In the genomic region with DNA sequence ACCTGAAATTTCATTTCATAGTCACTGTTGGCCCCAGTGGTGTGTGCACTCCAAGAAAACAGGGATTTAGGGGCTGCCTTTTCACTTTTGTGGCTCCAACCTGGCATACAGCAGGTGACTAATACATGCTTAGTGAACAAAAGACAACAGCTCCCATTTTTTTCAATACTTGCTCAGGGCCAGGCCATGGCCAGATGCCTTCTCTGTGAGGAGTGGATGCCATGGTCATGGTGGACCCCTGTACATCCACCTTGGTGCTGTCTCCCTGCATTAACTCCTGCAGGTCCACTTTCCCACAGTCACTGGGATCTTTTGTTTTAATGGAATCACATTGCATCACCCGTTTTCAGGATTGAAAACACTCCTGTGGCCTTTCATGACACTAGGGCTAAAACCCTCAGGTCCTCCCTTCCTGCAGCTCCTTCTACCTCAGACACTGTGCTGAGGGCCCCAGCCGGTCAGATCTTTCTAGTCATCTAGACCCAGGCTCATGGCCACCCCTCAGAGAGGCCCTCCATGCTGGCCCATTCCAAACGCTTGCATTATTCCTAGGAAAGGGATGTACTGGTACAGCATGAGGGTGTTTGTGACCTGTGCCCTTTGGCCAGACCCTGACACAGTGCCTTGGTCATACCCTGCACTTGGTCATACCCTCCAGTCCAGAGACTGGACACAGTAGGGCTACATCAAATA, we compare ENCODE assay signal across 9 cellular contexts. TPM values are rescaled to one million over a fixed set of nuclear protein-coding genes. Genes with fewer than 3 reads are reported as not detected.
A peak's percentile ranks its signal among the peaks of the same experiment; 100 is the strongest.
DNase-seq lines count a peak whose midpoint lies in the region; ATAC-seq, FAIRE-seq and TF ChIP-seq lines count a peak whose summit lies in the region.
"Had no signal": no experiment of that assay in that cellular context is flagged by ENCODE, and none has a peak within 500 bp of the region (broad histone marks: within the 10 kb centered on the region; RNA-seq: fewer than 3 reads in every experiment).

No MANE protein-coding gene starts in this region.

- no peak overlapping the region for H4K91ac ChIP-seq in mesenchymal stem cell (ENCODE audit: low read length)

- H3K4me1 ChIP-seq in right atrium auricular region (peaks cover 0 to 22% of the 10 kb centered on the region in 2 donors), K562 (replicated peaks in 1 of 2; ENCODE audit: control insufficient read depth in 2 of 2, insufficient read depth in 2 of 2, low read length in 2 of 2) (peaks cover 16 to 39% of the 10 kb centered on the region in 2 experiments; a peak in 4 of 5 replicates), mesenchymal stem cell (ENCODE audit: control insufficient read depth, insufficient read depth, low read depth, low read length) (peaks cover 14% of the 10 kb centered on the region), uterus (peaks cover 0 to 15% of the 10 kb centered on the region in 2 donors)

- CTCF ChIA-PET in K562 (lab: Yijun Ruan, JAX; ENCODE audit: low intra/inter-chr PET ratio) = no interaction called here

- no peak for FAIRE-seq in K562 (lab: Jason Lieb, UNC)
- no peak for FAIRE-seq in HTR-8/SVneo (lab: Jason Lieb, UNC)

- no peak for TF ChIP-seq EP300 in K562 (IDR thresholded peaks at IDR 0.05; ENCODE audit: low read length)

- H3K27ac ChIP-seq in right atrium auricular region = peak overlapping the region in 1 of 2 donors; percentile 89
- H3K27ac ChIP-seq in K562 (ENCODE audit: extremely low read depth, low read depth, low read length) = peak overlapping the region; percentile 90
- no peak overlapping the region for H3K27ac ChIP-seq in mesenchymal stem cell (ENCODE audit: low read length, poor library complexity, severe bottlenecking)
- peak overlapping the region; percentile 62 to 82 for H3K27ac ChIP-seq in uterus

- H3K9ac ChIP-seq in K562 (ENCODE audit: insufficient read depth in 1 of 2, low read depth in 2 of 2, low read length in 2 of 2) (peak overlapping the region; percentile 93; a peak in 3 of 4 replicates), mesenchymal stem cell (ENCODE audit: low read length) (peak overlapping the region; percentile 94)

- TF ChIP-seq CTCF in right atrium auricular region (IDR thresholded peaks at IDR 0.05) (no peak), K562 (IDR thresholded peaks at IDR 0.05 in 2 of 3, conservative IDR thresholded peaks at IDR 0.05 in 1 of 3; ENCODE audit: insufficient read depth in 2 of 3, low read depth in 1 of 3, low read length in 3 of 3) (no peak), uterus (IDR thresholded peaks at IDR 0.05) (no peak)

- no peak overlapping the region for H3K23ac ChIP-seq in mesenchymal stem cell (ENCODE audit: low read length in 2 of 2)

- H3K4me3 ChIP-seq in right atrium auricular region (peak overlapping the region; percentile 86 to 88), K562 (peak overlapping the region; percentile 96), mesenchymal stem cell (ENCODE audit: insufficient read depth in 1 of 2, low read depth in 1 of 2, low read length in 2 of 2) (peak overlapping the region in 1 of 2 experiments; percentile 96), uterus (peak overlapping the region; percentile 66 to 77)

- intact Hi-C loops in left ventricle myocardium superior (cut with micrococcal nuclease) (no loop called here), K562 (cut with micrococcal nuclease) (no loop called here), uterus (cut with DNase I; ENCODE audit: low total_unique reads) (loop anchor here (10.0 kb wide), 1 partner anchor 171 kb away; the partner anchor contains the start of gene KMT2B)

- H3K79me1 ChIP-seq in mesenchymal stem cell (replicated peaks; ENCODE audit: low read length, poor library complexity, severe bottlenecking) = peaks cover 45% of the 10 kb centered on the region

- in situ Hi-C loops in K562 (cut with MboI) = no loop called here

- H2BK120ac ChIP-seq in mesenchymal stem cell (ENCODE audit: low read depth, low read length) = no peak overlapping the region

- H3K9me3 ChIP-seq in right atrium auricular region (no peaks in the 10 kb centered on the region), K562 (replicated peaks; ENCODE audit: control insufficient read depth, insufficient read depth, low read depth, low read length) (no peaks in the 10 kb centered on the region), mesenchymal stem cell (ENCODE audit: control insufficient read depth, low read length) (no peaks in the 10 kb centered on the region), uterus (no peaks in the 10 kb centered on the region)

- TF ChIP-seq RAD21 in K562 (CRISPR knock-in tag; conservative IDR thresholded peaks at IDR 0.05 in 1 of 2, IDR thresholded peaks at IDR 0.05 in 1 of 2) = no peak

- no peak overlapping the region for H2AK5ac ChIP-seq in mesenchymal stem cell (ENCODE audit: low read length, severe bottlenecking)

- H3K79me2 ChIP-seq in K562 (ENCODE audit: control insufficient read depth, insufficient read depth, low read length) = peaks cover 36% of the 10 kb centered on the region

- ATAC-seq in left ventricle myocardium superior (no peak), K562 (peak; percentile 27), HG03439 (IDR thresholded peaks at IDR 0.05; ENCODE audit: unreplicated experiment) (no peak)

- H2BK15ac ChIP-seq in mesenchymal stem cell (ENCODE audit: low read depth, poor library complexity, severe bottlenecking) = no peak overlapping the region

- no peaks in the 10 kb centered on the region for H3K27me3 ChIP-seq in right atrium auricular region
- no peaks in the 10 kb centered on the region for H3K27me3 ChIP-seq in K562 (ENCODE audit: control insufficient read depth in 2 of 2, insufficient read depth in 2 of 2, low read length in 2 of 2)
- no peaks in the 10 kb centered on the region for H3K27me3 ChIP-seq in mesenchymal stem cell (ENCODE audit: control insufficient read depth in 1 of 2, insufficient read depth in 1 of 2, low read length in 2 of 2)
- no peaks in the 10 kb centered on the region for H3K27me3 ChIP-seq in uterus

- H3K9me1 ChIP-seq in K562 (ENCODE audit: control insufficient read depth, insufficient read depth, low read length) = peaks cover 7% of the 10 kb centered on the region

- no peak overlapping the region for H3K4ac ChIP-seq in mesenchymal stem cell (ENCODE audit: low read depth in 1 of 2, low read length in 2 of 2)

- no peak overlapping the region for H3K14ac ChIP-seq in mesenchymal stem cell (ENCODE audit: low read length in 2 of 2)

- H3K36me3 ChIP-seq in right atrium auricular region (no peaks in the 10 kb centered on the region), K562 (ENCODE audit: control insufficient read depth, insufficient read depth, low read length) (peaks cover 50% of the 10 kb centered on the region; the same call in 2 of the 3 replicates), mesenchymal stem cell (ENCODE audit: control insufficient read depth in 1 of 2, insufficient read depth in 2 of 2, low read depth in 1 of 2, low read length in 2 of 2) (peaks cover 40 to 41% of the 10 kb centered on the region in 2 experiments), uterus (no peaks in the 10 kb centered on the region)

- TF ChIP-seq POLR2A in K562 (conservative IDR thresholded peaks at IDR 0.05) (no peak), uterus (IDR thresholded peaks at IDR 0.05) (no peak)

- no TSS peak for BruUV-seq in K562 (replicated peaks; lab: Mats Ljungman, UMichigan)

- peaks cover 4% of the 10 kb centered on the region for H4K20me1 ChIP-seq in K562 (replicated peaks; ENCODE audit: control insufficient read depth, insufficient read depth, low read length)

- POLR2A ChIA-PET in K562 (lab: Yijun Ruan, JAX) = interaction anchor here (0.6 to 0.7 kb wide), 2 partner anchors 94 to 377 kb away, joined by 3 read pairs; no protein-coding TSS in a partner anchor

- H2BK5ac ChIP-seq in mesenchymal stem cell (ENCODE audit: low read depth, low read length, poor library complexity, severe bottlenecking) = no peak overlapping the region

- DNase-seq in right atrium auricular region (ENCODE audit: low spot score) = no peak
- no peak for DNase-seq in left ventricle myocardium superior
- DNase-seq in K562 (ENCODE audit: extremely low read depth in 1 of 4, low spot score in 3 of 4) = peak in 1 of 4 experiments; percentile 23
- no peak for DNase-seq in mesenchymal stem cell
- no peak for DNase-seq in uterus
- DNase-seq in SHP77 treated with DMSO at 0.1 percent for 48 hours (lab: John Stamatoyannopoulos, UW) = no peak
- no peak for DNase-seq in HTR-8/SVneo (ENCODE audit: insufficient read length, low spot score)

- 8% methylated on average over 3 of the region's 3 CpGs for WGBS in K562 (ENCODE audit: insufficient coverage, low coverage, missing lambda C conversion rate)
- 67% methylated on average over 3 of the region's 3 CpGs for WGBS in mesenchymal stem cell

- H3K4me2 ChIP-seq in K562 (ENCODE audit: insufficient read depth, low read length) (peak overlapping the region; percentile 100), mesenchymal stem cell (ENCODE audit: low read length, poor library complexity, severe bottlenecking) (peak overlapping the region; percentile 89)

- H3K18ac ChIP-seq in mesenchymal stem cell (ENCODE audit: low read depth in 1 of 2, low read length in 2 of 2) = no peak overlapping the region

- peak overlapping the region; percentile 97 for H2AFZ ChIP-seq in K562 (ENCODE audit: low read depth, low read length)
- H2AFZ ChIP-seq in mesenchymal stem cell (ENCODE audit: low read depth, low read length) = no peak overlapping the region

- H2BK12ac ChIP-seq in mesenchymal stem cell (ENCODE audit: low read length in 2 of 2) = no peak overlapping the region

- peak overlapping the region; percentile 32 for H4K8ac ChIP-seq in mesenchymal stem cell (ENCODE audit: low read length)

RNA-seq across cellular contexts. Expression of gene TMEM147, which starts 1.2 kb away (rescaled TPM):
- total RNA-seq in right atrium auricular region (100 to 1,000 TPM in 1 of 2 donors, 10 to 100 TPM in 1; 93.3 to 106 TPM), left ventricle myocardium superior (84.4 TPM), K562 (2014; rRNA removed) (161 and 202 TPM in 2 replicates), K562 (2014; rRNA removed; fragmentation: Illumina TruSeq; extraction: Trizol) (101 and 120 TPM in 2 replicates), K562 (2015; rRNA removed; fragmentation: Illumina TruSeq; extraction: Trizol) (124 and 134 TPM in 2 replicates), K562 (2021) (142 and 162 TPM in 2 replicates), uterus (100 to 1,000 TPM in 1 of 4 donors, 10 to 100 TPM in 3; 34.6 to 111 (median 50.0) TPM)
- 68.3 and 181 TPM in 2 replicates for total RNA-seq in K562 (2011; cell fraction: chromatin; rRNA removed; ENCODE audit: low replicate concordance)
- total RNA-seq in K562 (2011; cell fraction: nucleolus; rRNA removed) = 322 and 336 TPM in 2 replicates
- 256 and 280 TPM in 2 replicates for total RNA-seq in K562 (2011; cell fraction: nucleoplasm; rRNA removed)
- polyA plus RNA-seq in K562 (2011; rRNA removed) (189 and 205 TPM in 2 replicates), K562 (2014; fragmentation: Illumina TruSeq; extraction: Trizol) (156 and 158 TPM in 2 replicates), K562 (2014; fragmentation: Nextera tagmentation; extraction: Ambion mirVana) (10 to 100 TPM; 73.8 to 78.2 TPM), K562 (2014; rRNA removed) (194 and 231 TPM in 2 replicates)
- 306 and 458 TPM in 2 replicates for polyA plus RNA-seq in K562 (2011; cell fraction: cytosol; rRNA removed)
- 165 and 200 TPM in 2 replicates for polyA plus RNA-seq in K562 (2011; cell fraction: nucleus; rRNA removed)
- polyA plus RNA-seq in K562 (2012) = 129 and 174 TPM in 2 replicates
- 135 and 206 TPM in 2 replicates for polyA minus RNA-seq in K562 (2011; rRNA and poly(A)+ RNA removed)
- 70.2 and 86.0 TPM in 2 replicates for polyA minus RNA-seq in K562 (2011; cell fraction: cytosol; rRNA and poly(A)+ RNA removed)
- polyA minus RNA-seq in K562 (2011; cell fraction: nucleus; rRNA and poly(A)+ RNA removed) = 29.9 and 42.4 TPM in 2 replicates
- polyA plus RNA-seq in mesenchymal stem cell (2013, experiment 1 of 2) = 108 TPM
- polyA plus RNA-seq in mesenchymal stem cell (2013, experiment 2 of 2) = 109 TPM

RNA-seq across cellular contexts. Expression of gene GAPDHS, which starts 11.0 kb away (rescaled TPM):
- total RNA-seq in right atrium auricular region = not detected
- total RNA-seq in left ventricle myocardium superior = not detected
- total RNA-seq in K562 (2011; cell fraction: chromatin; rRNA removed; ENCODE audit: low replicate concordance) = not detected in 2 replicates
- total RNA-seq in K562 (2011; cell fraction: nucleolus; rRNA removed) = not detected in 2 replicates
- total RNA-seq in K562 (2011; cell fraction: nucleoplasm; rRNA removed) = not detected in 2 replicates
- total RNA-seq in K562 (2014; rRNA removed) = not detected in 2 replicates
- total RNA-seq in K562 (2014; rRNA removed; fragmentation: Illumina TruSeq; extraction: Trizol) = not detected in 2 replicates
- not detected in 2 replicates for total RNA-seq in K562 (2015; rRNA removed; fragmentation: Illumina TruSeq; extraction: Trizol)
- total RNA-seq in K562 (2021) = not detected in 2 replicates
- polyA plus RNA-seq in K562 (2011; rRNA removed) = 0.08 TPM in 1 of 2 replicates, not detected in the other
- not detected in 2 replicates for polyA plus RNA-seq in K562 (2011; cell fraction: cytosol; rRNA removed)
- not detected in 2 replicates for polyA plus RNA-seq in K562 (2011; cell fraction: nucleus; rRNA removed)
- not detected in 2 replicates for polyA plus RNA-seq in K562 (2012)
- not detected in 2 replicates for polyA plus RNA-seq in K562 (2014; fragmentation: Illumina TruSeq; extraction: Trizol)
- not detected for polyA plus RNA-seq in K562 (2014; fragmentation: Nextera tagmentation; extraction: Ambion mirVana)
- 0.12 TPM in 1 of 2 replicates, not detected in the other for polyA plus RNA-seq in K562 (2014; rRNA removed)
- not detected in 2 replicates for polyA minus RNA-seq in K562 (2011; rRNA and poly(A)+ RNA removed)
- polyA minus RNA-seq in K562 (2011; cell fraction: cytosol; rRNA and poly(A)+ RNA removed) = not detected in 2 replicates
- polyA minus RNA-seq in K562 (2011; cell fraction: nucleus; rRNA and poly(A)+ RNA removed) = not detected in 2 replicates
- polyA plus RNA-seq in mesenchymal stem cell (2013, experiment 1 of 2) = not detected
- polyA plus RNA-seq in mesenchymal stem cell (2013, experiment 2 of 2) = not detected
- total RNA-seq in uterus = not detected
- total RNA-seq: myocyte had no signal

RNA-seq across cellular contexts. Expression of gene SBSN, which starts 16.1 kb away (rescaled TPM):
- total RNA-seq in right atrium auricular region (not detected), left ventricle myocardium superior (not detected), K562 (2014; rRNA removed) (0.05 TPM in 1 of 2 replicates, not detected in the other), K562 (2014; rRNA removed; fragmentation: Illumina TruSeq; extraction: Trizol) (not detected in 2 replicates), K562 (2015; rRNA removed; fragmentation: Illumina TruSeq; extraction: Trizol) (not detected in 2 replicates), K562 (2021) (not detected in 2 replicates), uterus (under 1 TPM in 1 of 4 donors, not detected in 3; 0.37 TPM)
- not detected in 2 replicates for total RNA-seq in K562 (2011; cell fraction: chromatin; rRNA removed; ENCODE audit: low replicate concordance)
- not detected in 2 replicates for total RNA-seq in K562 (2011; cell fraction: nucleolus; rRNA removed)
- total RNA-seq in K562 (2011; cell fraction: nucleoplasm; rRNA removed) = not detected in 2 replicates
- polyA plus RNA-seq in K562 (2011; rRNA removed) (not detected in 2 replicates), K562 (2014; fragmentation: Illumina TruSeq; extraction: Trizol) (not detected in 2 replicates), K562 (2014; fragmentation: Nextera tagmentation; extraction: Ambion mirVana) (not detected), K562 (2014; rRNA removed) (not detected in 2 replicates)
- not detected in 2 replicates for polyA plus RNA-seq in K562 (2011; cell fraction: cytosol; rRNA removed)
- not detected in 2 replicates for polyA plus RNA-seq in K562 (2011; cell fraction: nucleus; rRNA removed)
- polyA plus RNA-seq in K562 (2012) = not detected in 2 replicates
- not detected in 2 replicates for polyA minus RNA-seq in K562 (2011; rRNA and poly(A)+ RNA removed)
- polyA minus RNA-seq in K562 (2011; cell fraction: cytosol; rRNA and poly(A)+ RNA removed) = not detected in 2 replicates
- not detected in 2 replicates for polyA minus RNA-seq in K562 (2011; cell fraction: nucleus; rRNA and poly(A)+ RNA removed)
- polyA plus RNA-seq in mesenchymal stem cell (2013, experiment 1 of 2) = 0.25 TPM
- 0.23 TPM for polyA plus RNA-seq in mesenchymal stem cell (2013, experiment 2 of 2)
- total RNA-seq: myocyte had no signal

RNA-seq across cellular contexts. Expression of gene ATP4A, which starts 19.2 kb away (rescaled TPM):
- total RNA-seq in right atrium auricular region (not detected), left ventricle myocardium superior (not detected), K562 (2014; rRNA removed) (not detected in 2 replicates), K562 (2014; rRNA removed; fragmentation: Illumina TruSeq; extraction: Trizol) (not detected in 2 replicates), K562 (2015; rRNA removed; fragmentation: Illumina TruSeq; extraction: Trizol) (not detected in 2 replicates), K562 (2021) (not detected in 2 replicates), uterus (under 1 TPM in 1 of 4 donors, not detected in 3; 0.14 TPM)
- total RNA-seq in K562 (2011; cell fraction: chromatin; rRNA removed; ENCODE audit: low replicate concordance) = 0.30 TPM in 1 of 2 replicates, not detected in the other
- total RNA-seq in K562 (2011; cell fraction: nucleolus; rRNA removed) = 0.39 and 0.50 TPM in 2 replicates
- total RNA-seq in K562 (2011; cell fraction: nucleoplasm; rRNA removed) = 0.22 TPM in 1 of 2 replicates, not detected in the other
- polyA plus RNA-seq in K562 (2011; rRNA removed) (0.12 and 0.15 TPM in 2 replicates), K562 (2014; fragmentation: Illumina TruSeq; extraction: Trizol) (not detected in 2 replicates), K562 (2014; fragmentation: Nextera tagmentation; extraction: Ambion mirVana) (not detected), K562 (2014; rRNA removed) (not detected in 2 replicates)
- 0.12 and 0.16 TPM in 2 replicates for polyA plus RNA-seq in K562 (2011; cell fraction: cytosol; rRNA removed)
- polyA plus RNA-seq in K562 (2011; cell fraction: nucleus; rRNA removed) = 0.38 and 0.51 TPM in 2 replicates
- 0.08 and 0.19 TPM in 2 replicates for polyA plus RNA-seq in K562 (2012)
- not detected in 2 replicates for polyA minus RNA-seq in K562 (2011; rRNA and poly(A)+ RNA removed)
- not detected in 2 replicates for polyA minus RNA-seq in K562 (2011; cell fraction: cytosol; rRNA and poly(A)+ RNA removed)
- not detected in 2 replicates for polyA minus RNA-seq in K562 (2011; cell fraction: nucleus; rRNA and poly(A)+ RNA removed)
- polyA plus RNA-seq in mesenchymal stem cell (2013, experiment 1 of 2) = not detected
- not detected for polyA plus RNA-seq in mesenchymal stem cell (2013, experiment 2 of 2)
- total RNA-seq: myocyte had no signal

RNA-seq across cellular contexts. Expression of gene DMKN, which starts 30.8 kb away (rescaled TPM):
- 10 to 100 TPM in 1 of 2 donors, 1 to 10 TPM in 1; 6.9 to 52.4 TPM for total RNA-seq in right atrium auricular region
- 16.1 TPM for total RNA-seq in left ventricle myocardium superior
- 0.42 and 1.5 TPM in 2 replicates for total RNA-seq in K562 (2011; cell fraction: chromatin; rRNA removed; ENCODE audit: low replicate concordance)
- 0.67 TPM in 1 of 2 replicates, not detected in the other for total RNA-seq in K562 (2011; cell fraction: nucleolus; rRNA removed)
- total RNA-seq in K562 (2011; cell fraction: nucleoplasm; rRNA removed) = 1.5 TPM in 1 of 2 replicates, not detected in the other
- total RNA-seq in K562 (2014; rRNA removed) = not detected in 2 replicates
- total RNA-seq in K562 (2014; rRNA removed; fragmentation: Illumina TruSeq; extraction: Trizol) = not detected in 2 replicates
- total RNA-seq in K562 (2015; rRNA removed; fragmentation: Illumina TruSeq; extraction: Trizol) = not detected in 2 replicates
- 0.53 TPM in 1 of 2 replicates, not detected in the other for total RNA-seq in K562 (2021)
- 0.36 and 0.65 TPM in 2 replicates for polyA plus RNA-seq in K562 (2011; rRNA removed)
- 1.3 and 1.6 TPM in 2 replicates for polyA plus RNA-seq in K562 (2011; cell fraction: cytosol; rRNA removed)
- 0.91 and 2.1 TPM in 2 replicates for polyA plus RNA-seq in K562 (2011; cell fraction: nucleus; rRNA removed)
- 0.53 and 2.7 TPM in 2 replicates for polyA plus RNA-seq in K562 (2012)
- not detected in 2 replicates for polyA plus RNA-seq in K562 (2014; fragmentation: Illumina TruSeq; extraction: Trizol)
- polyA plus RNA-seq in K562 (2014; fragmentation: Nextera tagmentation; extraction: Ambion mirVana) = not detected
- not detected in 2 replicates for polyA plus RNA-seq in K562 (2014; rRNA removed)
- polyA minus RNA-seq in K562 (2011; rRNA and poly(A)+ RNA removed) = not detected in 2 replicates
- not detected in 2 replicates for polyA minus RNA-seq in K562 (2011; cell fraction: cytosol; rRNA and poly(A)+ RNA removed)
- polyA minus RNA-seq in K562 (2011; cell fraction: nucleus; rRNA and poly(A)+ RNA removed) = 0.13 and 0.89 TPM in 2 replicates
- 11.3 TPM for polyA plus RNA-seq in mesenchymal stem cell (2013, experiment 1 of 2)
- 11.6 TPM for polyA plus RNA-seq in mesenchymal stem cell (2013, experiment 2 of 2)
- 10 to 100 TPM in 3 of 4 donors, 1 to 10 TPM in 1; 4.4 to 73.7 (median 39.5) TPM for total RNA-seq in uterus
